ENCODE assay signal across 9 cellular contexts in the genomic region with DNA sequence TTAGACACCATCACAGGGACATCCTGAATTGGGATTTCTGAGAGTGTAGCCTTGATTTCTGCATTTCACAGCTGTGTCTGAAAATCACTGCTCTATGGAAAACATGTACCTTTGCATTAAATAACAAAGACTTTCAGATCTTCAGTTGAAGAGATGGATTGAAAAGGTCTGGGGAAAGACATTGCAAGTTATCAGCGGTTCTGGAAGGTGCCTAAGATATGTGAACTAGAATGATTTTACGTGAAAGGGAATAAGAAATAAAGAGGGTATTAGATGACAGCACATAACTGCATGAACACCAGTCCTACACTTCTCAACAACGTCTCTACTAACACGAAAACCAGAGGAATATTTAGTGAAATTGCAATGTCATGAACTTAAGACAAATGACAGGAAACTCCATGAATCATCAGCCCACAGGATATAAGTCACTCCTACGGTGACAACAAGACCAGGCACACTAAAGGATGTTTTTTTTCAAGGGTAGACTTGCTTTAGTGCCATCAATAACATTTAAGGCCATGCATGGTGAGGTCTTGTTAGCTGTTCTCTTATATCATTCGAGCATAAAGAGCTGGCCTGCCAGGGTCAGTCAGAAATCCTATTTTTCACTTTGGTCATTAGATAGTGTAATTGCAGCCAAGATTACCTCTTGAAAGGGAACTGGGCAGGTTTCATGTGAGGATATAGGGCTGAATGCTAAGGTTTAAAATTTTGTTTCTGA.
DNase-seq lines count a peak whose midpoint lies in the region; ATAC-seq and TF ChIP-seq lines count a peak whose summit lies in the region.
"Had no signal": no experiment of that assay in that cellular context is flagged by ENCODE, and none has a peak within 500 bp of the region (broad histone marks: within the 10 kb centered on the region; RNA-seq: fewer than 3 reads in every experiment).

No MANE protein-coding gene starts in this region.

- no peaks in the 10 kb centered on the region for H3K27me3 Mint-ChIP-seq in chondrocyte (ENCODE audit: low read depth)
- H3K27me3 Mint-ChIP-seq: activated B cell treated with CpG ODN at 0.5 μM for 24 hours had no signal

- H3K36me3 ChIP-seq in Panc1 (ENCODE audit: control insufficient read depth, insufficient read depth, low read length): no peaks in the 10 kb centered on the region

- in situ Hi-C loops in Panc1 (cut with HindIII; ENCODE audit: low pct_unique_long_range_greater_than_20kb, low sequenced_read_pairs): no loop called here

- POLR2A ChIA-PET in Panc1 (lab: Charles Lee): no interaction called here

- intact Hi-C loops in Panc1 (cut with micrococcal nuclease; ENCODE audit: unreplicated experiment) (no loop called here), left colon (cut with DNase I, micrococcal nuclease) (no loop called here)

- H3K27me3 ChIP-seq in Panc1 (ENCODE audit: control insufficient read depth, insufficient read depth, low read length): no peaks in the 10 kb centered on the region

- H3K4me3 ChIP-seq in Panc1 (ENCODE audit: low read depth in 2 of 2, low read length in 2 of 2) (no peak overlapping the region), retinal pigment epithelial cell (ENCODE audit: low read length) (no peak overlapping the region)

- H3K4me1 Mint-ChIP-seq in chondrocyte (ENCODE audit: low read depth): peaks cover 41% of the 10 kb centered on the region

- H3K36me3 Mint-ChIP-seq in chondrocyte (ENCODE audit: low read depth): peaks cover 2% of the 10 kb centered on the region

- no peak overlapping the region for H3K27ac ChIP-seq in Panc1 (ENCODE audit: low read length)

- DNase-seq in Panc1 (ENCODE audit: low read depth, low spot score): peak; percentile 36
- no peak for DNase-seq in chondrocyte (ENCODE audit: low spot score)
- DNase-seq in retinal pigment epithelial cell (ENCODE audit: low read depth): peak; percentile 34
- DNase-seq in GM10266 (ENCODE audit: extremely low spot score): no peak
- DNase-seq in NCI-H2196 (lab: John Stamatoyannopoulos, UW; ENCODE audit: unreplicated experiment): no peak
- DNase-seq in left colon: no peak
- DNase-seq: activated B cell treated with CpG ODN at 0.5 μM for 24 hours had no signal

- TF ChIP-seq CTCF in Panc1 (IDR thresholded peaks at IDR 0.05) (no peak), chondrocyte (IDR thresholded peaks at IDR 0.05) (no peak), retinal pigment epithelial cell (conservative IDR thresholded peaks at IDR 0.05; ENCODE audit: low read depth, low read length) (no peak), GM10266 (IDR thresholded peaks at IDR 0.05; ENCODE audit: control insufficient read depth, insufficient read depth, low read depth, missing control alignments) (no peak)

- CTCF ChIA-PET in Panc1 (lab: Charles Lee): no interaction called here

- no peaks in the 10 kb centered on the region for H3K4me1 ChIP-seq in Panc1 (ENCODE audit: control insufficient read depth, insufficient read depth, low read length)

- H3K9me3 Mint-ChIP-seq in chondrocyte (ENCODE audit: low read depth): peaks cover 6% of the 10 kb centered on the region
- H3K9me3 Mint-ChIP-seq: activated B cell treated with CpG ODN at 0.5 μM for 24 hours had no signal

- H3K9me3 ChIP-seq in Panc1 (ENCODE audit: control insufficient read depth, insufficient read depth, low read depth, low read length): no peaks in the 10 kb centered on the region

- no peak overlapping the region for H3K4me3 Mint-ChIP-seq in chondrocyte (ENCODE audit: unreplicated experiment)
- H3K4me3 Mint-ChIP-seq: activated B cell treated with CpG ODN at 0.5 μM for 24 hours had no signal

- ATAC-seq in GM18858 (IDR thresholded peaks at IDR 0.05; ENCODE audit: unreplicated experiment) (peak; percentile 38), Panc1 (no peak), left colon (no peak)
- ATAC-seq: left lobe of liver had no signal

- H3K27ac Mint-ChIP-seq in chondrocyte (ENCODE audit: unreplicated experiment): peak overlapping the region; percentile 64
- H3K27ac Mint-ChIP-seq: activated B cell treated with CpG ODN at 0.5 μM for 24 hours had no signal

- BruUV-seq in Panc1 (replicated peaks; lab: Mats Ljungman, UMichigan): no TSS peak

Comparison
In these comparisons a context has a peak if more than half of its experiments do, and no peak if none do; other contexts are left out.
1. DNase-seq: peak in Panc1 (single experiment) and retinal pigment epithelial cell (single experiment); none in chondrocyte (single experiment), GM10266 (single experiment), NCI-H2196 (single experiment) and left colon (0 of 2).